ENCODE assay signal across 9 cellular contexts in genomic region chr9:106892632-106893031, GRCh38. TPM values are rescaled to one million over a fixed set of nuclear protein-coding genes. Genes with fewer than 3 reads are reported as not detected.
DNase-seq lines count a peak whose midpoint lies in the region; ATAC-seq and TF ChIP-seq lines count a peak whose summit lies in the region.
"Had no signal": no experiment of that assay in that cellular context is flagged by ENCODE, and none has a peak within 500 bp of the region (broad histone marks: within the 10 kb centered on the region; RNA-seq: fewer than 3 reads in every experiment).

No MANE protein-coding gene starts in this region.

- H3K36me3 ChIP-seq in H7 (replicated peaks; ENCODE audit: control insufficient read depth, insufficient read depth, low read length) (no peaks in the 10 kb centered on the region), adrenal gland (replicated peaks in 1 of 2) (no peaks in the 10 kb centered on the region)

- 57 to 76% (median 69%) methylated on average over 4 of the region's 4 CpGs for WGBS in adrenal gland, 4 donors
- 81% methylated on average over 4 of the region's 4 CpGs for WGBS in right cardiac atrium

- no peak for TF ChIP-seq CTCF in adrenal gland (IDR thresholded peaks at IDR 0.05)
- TF ChIP-seq CTCF in dorsolateral prefrontal cortex (IDR thresholded peaks at IDR 0.05 in 54 of 56, conservative IDR thresholded peaks at IDR 0.05 in 2 of 56; ENCODE audit: low read depth in 1 of 56, partially characterized antibody in 56 of 56): no peak

- H3K9me3 ChIP-seq in adrenal gland (replicated peaks in 1 of 3) (no peaks in the 10 kb centered on the region), right cardiac atrium (ENCODE audit: control insufficient read depth, low read length) (no peaks in the 10 kb centered on the region)

- H3K27ac ChIP-seq in adrenal gland (peak overlapping the region in 3 of 5 donors; percentile 47 to 90 (median 70)), right cardiac atrium (ENCODE audit: low read length) (peak overlapping the region; percentile 13), dorsolateral prefrontal cortex (no peak overlapping the region)

- no peak for TF ChIP-seq POLR2A in adrenal gland (IDR thresholded peaks at IDR 0.05)
- TF ChIP-seq POLR2A in GM18505 (IDR thresholded peaks at IDR 0.05; ENCODE audit: borderline replicate concordance, extremely low read depth, insufficient read depth, insufficient read length): no peak

- ATAC-seq in right cardiac atrium (peak; percentile 64 to 77), sciatic nerve (peak; percentile 80), GM18505 (IDR thresholded peaks at IDR 0.05; ENCODE audit: unreplicated experiment) (no peak), GM21447 (IDR thresholded peaks at IDR 0.05; ENCODE audit: unreplicated experiment) (no peak)

- H3K4me3 ChIP-seq in H7 (ENCODE audit: insufficient read depth, low read depth, low read length) (no peak overlapping the region), adrenal gland (no peak overlapping the region), right cardiac atrium (ENCODE audit: low read length) (no peak overlapping the region), dorsolateral prefrontal cortex (no peak overlapping the region)

- intact Hi-C loops in adrenal gland (cut with DNase I) (no loop called here), right cardiac atrium (cut with DNase I) (no loop called here), sciatic nerve (cut with DNase I) (no loop called here), dorsolateral prefrontal cortex (cut with DNase I) (no loop called here)

- H3K4me1 ChIP-seq in adrenal gland (replicated peaks in 1 of 2) (peaks cover 16 to 37% of the 10 kb centered on the region in 2 donors), right cardiac atrium (ENCODE audit: control insufficient read depth, insufficient read depth, low read length) (peaks cover 2% of the 10 kb centered on the region)

- DNase-seq in H7 (peak; percentile 69), adrenal gland (peak; percentile 43 to 89 (median 79)), right cardiac atrium (no peak), sciatic nerve (ENCODE audit: low spot score) (no peak), NCI-H1930 (lab: John Stamatoyannopoulos, UW) (no peak), dorsolateral prefrontal cortex (no peak)
- DNase-seq: activated CD4-positive, alpha-beta T cell treated with anti-CD3 and anti-CD28 coated beads, Interleukin-2, amount 10 ng/mL, durations not matched to agents 7 days and 5 days had no signal

- H3K27me3 ChIP-seq in H7 (ENCODE audit: control insufficient read depth, insufficient read depth, low read length) (no peaks in the 10 kb centered on the region), adrenal gland (no peaks in the 10 kb centered on the region), right cardiac atrium (ENCODE audit: control insufficient read depth, insufficient read depth) (no peaks in the 10 kb centered on the region), dorsolateral prefrontal cortex (no peaks in the 10 kb centered on the region)

RNA-seq across cellular contexts. Expression of gene ZNF462, which starts 29.7 kb away (rescaled TPM):
- total RNA-seq in H7 (2014; rRNA removed; shearing (Covaris generic)): 34.7 and 36.4 TPM in 2 replicates
- total RNA-seq in adrenal gland: 10 to 100 TPM; 26.4 to 86.9 (median 49.2) TPM
- polyA plus RNA-seq in adrenal gland: 10 to 100 TPM in 1 of 3 donors, 1 to 10 TPM in 2; 4.9 to 13.5 (median 7.3) TPM
- 10 to 100 TPM; 29.0 to 34.6 (median 31.8) TPM for total RNA-seq in right cardiac atrium
- 5.2 TPM for polyA plus RNA-seq in right cardiac atrium
- 51.1 TPM for total RNA-seq in sciatic nerve
- total RNA-seq in dorsolateral prefrontal cortex: 10 to 100 TPM; 28.3 to 76.5 (median 48.5) TPM

Comparison
In these comparisons a context has a peak if more than half of its experiments do, and no peak if none do; other contexts are left out.
1. DNase-seq: peak in H7 (single experiment) and adrenal gland (7 of 7); none in right cardiac atrium (0 of 3), sciatic nerve (single experiment), NCI-H1930 (0 of 2) and dorsolateral prefrontal cortex (0 of 10).
2. H3K27ac ChIP-seq: peak in adrenal gland (3 of 5) and right cardiac atrium (single experiment); none in dorsolateral prefrontal cortex (0 of 59).
3. ATAC-seq: peak in right cardiac atrium (2 of 2) and sciatic nerve (single experiment); none in GM18505 (single experiment) and GM21447 (single experiment).